13 cellular contexts compared by ENCODE assay signal in genomic region chr3:101521251-101521701, GRCh38. TPM values are rescaled to one million over a fixed set of nuclear protein-coding genes. Genes with fewer than 3 reads are reported as not detected.
DNase-seq lines count a peak whose midpoint lies in the region; ATAC-seq and TF ChIP-seq lines count a peak whose summit lies in the region.
"Had no signal": no experiment of that assay in that cellular context is flagged by ENCODE, and none has a peak within 500 bp of the region (broad histone marks: within the 10 kb centered on the region; RNA-seq: fewer than 3 reads in every experiment).

No MANE protein-coding gene starts in this region.

- no peak for TF ChIP-seq POLR2A in Peyer's patch (IDR thresholded peaks at IDR 0.05)

- H3K36me3 Mint-ChIP-seq in activated naive CD4-positive, alpha-beta T cell treated with anti-CD3 and anti-CD28 coated beads, Interleukin-2, amount 50 U/mL, for 24 hours = no peaks in the 10 kb centered on the region
- peaks cover 7% of the 10 kb centered on the region for H3K36me3 Mint-ChIP-seq in T-helper 2 cell treated with Interferon-gamma antibody and Interleukin-4, amounts not matched to agents 5 μg/mL and 100 μg/mL, for 36 hours (ENCODE audit: low read depth)
- H3K36me3 Mint-ChIP-seq in central memory CD8-positive, alpha-beta T cell (ENCODE audit: insufficient read depth) = peaks cover 10% of the 10 kb centered on the region

- H3K9me3 ChIP-seq in thymus (ENCODE audit: control insufficient read depth) = no peaks in the 10 kb centered on the region
- H3K9me3 ChIP-seq in Peyer's patch = no peaks in the 10 kb centered on the region
- H3K9me3 ChIP-seq: BE2C, psoas muscle had no signal

- TF ChIP-seq CTCF in Peyer's patch (IDR thresholded peaks at IDR 0.05) = no peak

- H3K27me3 ChIP-seq in thymus (ENCODE audit: control insufficient read depth, insufficient read depth) (no peaks in the 10 kb centered on the region), Peyer's patch (no peaks in the 10 kb centered on the region)

- peak overlapping the region; percentile 94 for H3K27ac Mint-ChIP-seq in activated naive CD4-positive, alpha-beta T cell treated with anti-CD3 and anti-CD28 coated beads, Interleukin-2, amount 50 U/mL, for 24 hours
- H3K27ac Mint-ChIP-seq in T-helper 2 cell treated with Interferon-gamma antibody and Interleukin-4, amounts not matched to agents 5 μg/mL and 100 μg/mL, for 36 hours = peak overlapping the region; percentile 80
- peak overlapping the region; percentile 96 for H3K27ac Mint-ChIP-seq in central memory CD8-positive, alpha-beta T cell (ENCODE audit: low read depth)

- peak; percentile 55 for ATAC-seq in central memory CD8-positive, alpha-beta T cell (replicated peaks; ENCODE audit: extremely low read depth, poor library complexity, severe bottlenecking)
- ATAC-seq: psoas muscle, SK-N-SH treated with all-trans-retinoic acid at 6 μM for 48 hours had no signal

- H3K9me3 Mint-ChIP-seq in activated naive CD4-positive, alpha-beta T cell treated with anti-CD3 and anti-CD28 coated beads, Interleukin-2, amount 50 U/mL, for 24 hours = no peaks in the 10 kb centered on the region
- H3K9me3 Mint-ChIP-seq in T-helper 2 cell treated with Interferon-gamma antibody and Interleukin-4, amounts not matched to agents 5 μg/mL and 100 μg/mL, for 36 hours = peaks cover 7% of the 10 kb centered on the region
- H3K9me3 Mint-ChIP-seq in central memory CD8-positive, alpha-beta T cell = no peaks in the 10 kb centered on the region

- H3K36me3 ChIP-seq in thymus (ENCODE audit: control insufficient read depth, insufficient read depth) = no peaks in the 10 kb centered on the region
- H3K36me3 ChIP-seq in Peyer's patch = no peaks in the 10 kb centered on the region
- H3K36me3 ChIP-seq: BE2C had no signal

- H3K4me3 ChIP-seq in thymus (ENCODE audit: low read length) = no peak overlapping the region
- H3K4me3 ChIP-seq in Peyer's patch = no peak overlapping the region
- H3K4me3 ChIP-seq: psoas muscle had no signal

- DNase-seq in activated naive CD4-positive, alpha-beta T cell (lab: John Stamatoyannopoulos, UW) = no peak
- no peak for DNase-seq in T-helper 2 cell treated with Interferon-gamma antibody and Interleukin-4, amounts not matched to agents 5 μg/mL and 100 μg/mL, for 36 hours (ENCODE audit: low spot score)
- peak in 1 of 2 donors; percentile 46 for DNase-seq in central memory CD8-positive, alpha-beta T cell (ENCODE audit: low spot score in 2 of 2)
- DNase-seq in GM03348 (ENCODE audit: low spot score) = no peak
- no peak for DNase-seq in C1 segment of cervical spinal cord (lab: John Stamatoyannopoulos, UW)
- no peak for DNase-seq in Peyer's patch
- DNase-seq: BE2C; glutamatergic neuron; NK-92 treated with Interleukin-12 subunit alpha and Interleukin-12 subunit beta, amount 100 ng/mL, for 24 hours; psoas muscle had no signal

- WGBS in thymus = 41% methylated on average over 3 of the region's 3 CpGs

- no peaks in the 10 kb centered on the region for H3K27me3 Mint-ChIP-seq in activated naive CD4-positive, alpha-beta T cell treated with anti-CD3 and anti-CD28 coated beads, Interleukin-2, amount 50 U/mL, for 24 hours
- H3K27me3 Mint-ChIP-seq in T-helper 2 cell treated with Interferon-gamma antibody and Interleukin-4, amounts not matched to agents 5 μg/mL and 100 μg/mL, for 36 hours (ENCODE audit: low read depth) = no peaks in the 10 kb centered on the region
- no peaks in the 10 kb centered on the region for H3K27me3 Mint-ChIP-seq in central memory CD8-positive, alpha-beta T cell

- peaks cover 51% of the 10 kb centered on the region for H3K4me1 Mint-ChIP-seq in activated naive CD4-positive, alpha-beta T cell treated with anti-CD3 and anti-CD28 coated beads, Interleukin-2, amount 50 U/mL, for 24 hours
- H3K4me1 Mint-ChIP-seq in T-helper 2 cell treated with Interferon-gamma antibody and Interleukin-4, amounts not matched to agents 5 μg/mL and 100 μg/mL, for 36 hours (ENCODE audit: low read depth) = peaks cover 37% of the 10 kb centered on the region
- H3K4me1 Mint-ChIP-seq in central memory CD8-positive, alpha-beta T cell = peaks cover 35% of the 10 kb centered on the region

- peak overlapping the region; percentile 59 for H3K4me3 Mint-ChIP-seq in activated naive CD4-positive, alpha-beta T cell treated with anti-CD3 and anti-CD28 coated beads, Interleukin-2, amount 50 U/mL, for 24 hours
- H3K4me3 Mint-ChIP-seq in T-helper 2 cell treated with Interferon-gamma antibody and Interleukin-4, amounts not matched to agents 5 μg/mL and 100 μg/mL, for 36 hours = peak overlapping the region; percentile 62
- H3K4me3 Mint-ChIP-seq in central memory CD8-positive, alpha-beta T cell = peak overlapping the region; percentile 48

- H3K27ac ChIP-seq in thymus (ENCODE audit: low read depth) (peak overlapping the region; percentile 83), Peyer's patch (peak overlapping the region in 1 of 4 donors; percentile 50)
- H3K27ac ChIP-seq: psoas muscle had no signal

- no peaks in the 10 kb centered on the region for H3K4me1 ChIP-seq in thymus (ENCODE audit: control insufficient read depth, insufficient read depth, low read length)
- no peaks in the 10 kb centered on the region for H3K4me1 ChIP-seq in Peyer's patch
- H3K4me1 ChIP-seq: BE2C, psoas muscle had no signal

RNA-seq across cellular contexts. Expression of gene SENP7, which starts 8.3 kb away (rescaled TPM):
- polyA plus RNA-seq in thymus = 29.6 TPM
- total RNA-seq in Peyer's patch = 10 to 100 TPM; 13.5 to 44.6 (median 20.2) TPM

RNA-seq across cellular contexts. Expression of gene TRMT10C, which starts 40.4 kb away (rescaled TPM):
- polyA plus RNA-seq in thymus = 28.7 TPM
- 10 to 100 TPM in 3 of 4 donors, 1 to 10 TPM in 1; 8.5 to 28.9 (median 13.1) TPM for total RNA-seq in Peyer's patch

RNA-seq across cellular contexts. Expression of gene PCNP, which starts 52.7 kb away (rescaled TPM):
- polyA plus RNA-seq in thymus = 159 TPM
- 100 to 1,000 TPM in 1 of 4 donors, 10 to 100 TPM in 3; 61.9 to 106 (median 69.8) TPM for total RNA-seq in Peyer's patch
